In genomic region chr2:43224131-43224570, GRCh38 we compare ENCODE assay signal across 1 cellular context.
TF ChIP-seq lines count a peak whose summit lies in the region.

No MANE protein-coding gene starts in this region.

TF ChIP-seq in SK-N-SH treated with all-trans-retinoic acid at 6 μM for 48 hours, 23 proteins besides CTCF, POLR2A, EP300 and RAD21 (continued from another document):
- TF ChIP-seq POU6F1 (CRISPR knock-in tag; IDR thresholded peaks at IDR 0.05; ENCODE audit: borderline replicate concordance, low read depth): no peak
- TF ChIP-seq ZC3H10 (CRISPR knock-in tag; IDR thresholded peaks at IDR 0.05): no peak
- no peak for TF ChIP-seq ZFP30 (CRISPR knock-in tag; IDR thresholded peaks at IDR 0.05)
- no peak for TF ChIP-seq TOX (CRISPR knock-in tag; IDR thresholded peaks at IDR 0.05; ENCODE audit: borderline replicate concordance)
- TF ChIP-seq ESRRG (CRISPR knock-in tag; IDR thresholded peaks at IDR 0.05): 0 out of 2 replicates have a peak, but pooled peaks have one; percentile 54
